Comparison of ENCODE assay signal across 11 cellular contexts in the genomic region with DNA sequence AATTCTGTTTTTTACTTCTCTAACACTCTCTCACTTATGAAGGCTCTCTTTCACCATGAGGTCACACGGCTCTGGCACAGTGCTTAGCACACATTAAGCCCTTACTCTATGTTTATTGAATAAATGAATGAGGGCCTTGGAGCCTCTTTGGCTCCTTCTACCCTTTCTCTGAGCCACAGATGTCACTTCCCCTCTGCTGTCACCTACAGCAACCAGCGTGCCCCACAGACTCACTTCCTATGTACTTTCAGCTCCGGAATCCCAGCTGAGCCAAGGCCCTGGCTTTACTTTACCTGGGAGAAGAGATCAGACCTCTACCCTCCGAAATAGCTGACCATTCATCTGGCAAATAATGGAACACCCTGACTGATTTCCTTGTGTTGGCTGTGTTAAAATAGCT. TPM values are rescaled to one million over a fixed set of nuclear protein-coding genes. Genes with fewer than 3 reads are reported as not detected.
DNase-seq lines count a peak whose midpoint lies in the region; ATAC-seq and TF ChIP-seq lines count a peak whose summit lies in the region.
"Had no signal": no experiment of that assay in that cellular context is flagged by ENCODE, and none has a peak within 500 bp of the region (broad histone marks: within the 10 kb centered on the region; RNA-seq: fewer than 3 reads in every experiment).

No MANE protein-coding gene starts in this region.

- no peaks in the 10 kb centered on the region for H3K9me3 ChIP-seq in spleen
- H3K9me3 ChIP-seq: thoracic aorta had no signal

- intact Hi-C loops in activated T-helper 2 cell treated with anti-CD3 and anti-CD28 coated beads, Interferon-gamma antibody, Interleukin-2, Interleukin-4, amounts not matched to agents 10 μg/mL and 5 μg/mL and 100 μg/mL, durations not matched to agents 14 hours and 24 hours and 36 hours (cut with micrococcal nuclease) = loop anchor here (5.0 kb wide), 2 partner anchors 443 to 523 kb away; partner anchors contain the start of genes SWT1 and TRMT1L
- intact Hi-C loops in spleen (cut with DNase I; ENCODE audit: low total_unique reads) = no loop called here

- no peaks in the 10 kb centered on the region for H3K36me3 ChIP-seq in spleen
- H3K36me3 ChIP-seq: thoracic aorta had no signal

- ATAC-seq in activated CD8-positive, alpha-beta memory T cell treated with anti-CD3 and anti-CD28 coated beads, Interleukin-2, amount 10 ng/mL, durations not matched to agents 7 days and 5 days = peak; percentile 55

- CTCF ChIA-PET in activated CD8-positive, alpha-beta memory T cell treated with anti-CD3 and anti-CD28 coated beads, Interleukin-2, amount 10 ng/mL, durations not matched to agents 7 days and 5 days (lab: Charles Lee) = interaction anchor here (0.6 to 3.0 kb wide), 30 partner anchors 10 to 875 kb away, joined by 3 to 24 read pairs (median 4); partner anchors contain the start of genes IVNS1ABP, SWT1 and TRMT1L

- TF ChIP-seq CTCF in spleen (IDR thresholded peaks at IDR 0.05 in 8 of 11, conservative IDR thresholded peaks at IDR 0.05 in 3 of 11) = no peak

- peak overlapping the region; percentile 7 for H3K4me3 Mint-ChIP-seq in activated CD8-positive, alpha-beta memory T cell treated with anti-CD3 and anti-CD28 coated beads, Interleukin-2, amount 10 ng/mL, durations not matched to agents 7 days and 5 days
- peak overlapping the region in 1 of 4 donors; percentile 68 for H3K4me3 Mint-ChIP-seq in IgD-negative memory B cell
- no peak overlapping the region for H3K4me3 Mint-ChIP-seq in activated T-helper 2 cell treated with anti-CD3 and anti-CD28 coated beads, Interferon-gamma antibody, Interleukin-2, Interleukin-4, amounts not matched to agents 10 μg/mL and 5 μg/mL and 100 μg/mL, durations not matched to agents 14 hours and 24 hours and 36 hours (ENCODE audit: low read depth)
- H3K4me3 Mint-ChIP-seq: mesothelial cell of epicardium had no signal

- 30 to 46% (median 37%) methylated on average over 4 of the region's 4 CpGs for WGBS in spleen, 5 donors

- H3K4me1 ChIP-seq in spleen = peaks cover 12 to 42% (median 25%) of the 10 kb centered on the region in 6 donors

- peak overlapping the region; percentile 71 for H3K27ac Mint-ChIP-seq in activated CD8-positive, alpha-beta memory T cell treated with anti-CD3 and anti-CD28 coated beads, Interleukin-2, amount 10 ng/mL, durations not matched to agents 7 days and 5 days
- H3K27ac Mint-ChIP-seq in IgD-negative memory B cell = peak overlapping the region in 2 of 3 donors; percentile 9 to 14
- peak overlapping the region; percentile 44 for H3K27ac Mint-ChIP-seq in activated T-helper 2 cell treated with anti-CD3 and anti-CD28 coated beads, Interferon-gamma antibody, Interleukin-2, Interleukin-4, amounts not matched to agents 10 μg/mL and 5 μg/mL and 100 μg/mL, durations not matched to agents 14 hours and 24 hours and 36 hours
- H3K27ac Mint-ChIP-seq: mesothelial cell of epicardium had no signal

- H3K4me1 Mint-ChIP-seq in activated CD8-positive, alpha-beta memory T cell treated with anti-CD3 and anti-CD28 coated beads, Interleukin-2, amount 10 ng/mL, durations not matched to agents 7 days and 5 days = peaks cover 25% of the 10 kb centered on the region
- peaks cover 14 to 17% (median 15%) of the 10 kb centered on the region in 3 donors for H3K4me1 Mint-ChIP-seq in IgD-negative memory B cell
- H3K4me1 Mint-ChIP-seq in activated T-helper 2 cell treated with anti-CD3 and anti-CD28 coated beads, Interferon-gamma antibody, Interleukin-2, Interleukin-4, amounts not matched to agents 10 μg/mL and 5 μg/mL and 100 μg/mL, durations not matched to agents 14 hours and 24 hours and 36 hours (ENCODE audit: low read depth) = peaks cover 14% of the 10 kb centered on the region

- H3K9me3 Mint-ChIP-seq in activated CD8-positive, alpha-beta memory T cell treated with anti-CD3 and anti-CD28 coated beads, Interleukin-2, amount 10 ng/mL, durations not matched to agents 7 days and 5 days (ENCODE audit: low read depth) = no peaks in the 10 kb centered on the region
- no peaks in the 10 kb centered on the region for H3K9me3 Mint-ChIP-seq in IgD-negative memory B cell
- H3K9me3 Mint-ChIP-seq in activated T-helper 2 cell treated with anti-CD3 and anti-CD28 coated beads, Interferon-gamma antibody, Interleukin-2, Interleukin-4, amounts not matched to agents 10 μg/mL and 5 μg/mL and 100 μg/mL, durations not matched to agents 14 hours and 24 hours and 36 hours = no peaks in the 10 kb centered on the region
- H3K9me3 Mint-ChIP-seq: mesothelial cell of epicardium had no signal

- no peak for TF ChIP-seq POLR2A in spleen (IDR thresholded peaks at IDR 0.05)

- H3K27ac ChIP-seq in spleen = peak overlapping the region in 3 of 8 donors; percentile 37 to 64 (median 41)
- H3K27ac ChIP-seq: thoracic aorta had no signal

- H3K27me3 ChIP-seq in spleen (replicated peaks in 1 of 7) = no peaks in the 10 kb centered on the region

- H3K27me3 Mint-ChIP-seq in activated CD8-positive, alpha-beta memory T cell treated with anti-CD3 and anti-CD28 coated beads, Interleukin-2, amount 10 ng/mL, durations not matched to agents 7 days and 5 days = peaks cover 3% of the 10 kb centered on the region
- no peaks in the 10 kb centered on the region for H3K27me3 Mint-ChIP-seq in IgD-negative memory B cell
- H3K27me3 Mint-ChIP-seq in activated T-helper 2 cell treated with anti-CD3 and anti-CD28 coated beads, Interferon-gamma antibody, Interleukin-2, Interleukin-4, amounts not matched to agents 10 μg/mL and 5 μg/mL and 100 μg/mL, durations not matched to agents 14 hours and 24 hours and 36 hours (ENCODE audit: low read depth) = peaks cover 4% of the 10 kb centered on the region

- H3K4me3 ChIP-seq in spleen = no peak overlapping the region
- H3K4me3 ChIP-seq: thoracic aorta had no signal

- no peak for DNase-seq in activated CD8-positive, alpha-beta memory T cell treated with anti-CD3 and anti-CD28 coated beads, Interleukin-2, amount 10 ng/mL, durations not matched to agents 7 days and 5 days
- no peak for DNase-seq in activated CD8-positive, alpha-beta memory T cell treated with anti-CD3 and anti-CD28 coated beads, Interleukin-2, amount 50 U/mL, for 48 hours
- no peak for DNase-seq in activated T-helper 2 cell treated with anti-CD3 and anti-CD28 coated beads, Interferon-gamma antibody, Interleukin-2, Interleukin-4, amounts not matched to agents 10 μg/mL and 5 μg/mL and 100 μg/mL, durations not matched to agents 14 hours and 24 hours and 36 hours (ENCODE audit: low spot score)
- DNase-seq in spleen (peak; percentile 82), NCI-H2171 (lab: John Stamatoyannopoulos, UW) (no peak), NCI-H510A treated with DMSO at 0.1 percent for 48 hours (lab: John Stamatoyannopoulos, UW) (no peak), DMS153 (lab: John Stamatoyannopoulos, UW) (no peak)
- DNase-seq: activated CD4-positive, alpha-beta T cell treated with anti-CD3 and anti-CD28 coated beads, Interleukin-2, amount 50 U/mL, for 4 hours had no signal

- H3K36me3 Mint-ChIP-seq in activated CD8-positive, alpha-beta memory T cell treated with anti-CD3 and anti-CD28 coated beads, Interleukin-2, amount 10 ng/mL, durations not matched to agents 7 days and 5 days = peaks cover 2% of the 10 kb centered on the region
- H3K36me3 Mint-ChIP-seq in IgD-negative memory B cell = no peaks in the 10 kb centered on the region
- no peaks in the 10 kb centered on the region for H3K36me3 Mint-ChIP-seq in activated T-helper 2 cell treated with anti-CD3 and anti-CD28 coated beads, Interferon-gamma antibody, Interleukin-2, Interleukin-4, amounts not matched to agents 10 μg/mL and 5 μg/mL and 100 μg/mL, durations not matched to agents 14 hours and 24 hours and 36 hours (ENCODE audit: low read depth)
- H3K36me3 Mint-ChIP-seq: mesothelial cell of epicardium had no signal

RNA-seq across cellular contexts. Expression of gene HMCN1, which starts 53.7 kb away (rescaled TPM):
- under 1 TPM; 0.06 to 0.28 TPM for total RNA-seq in activated CD8-positive, alpha-beta memory T cell treated with anti-CD3 and anti-CD28 coated beads, Interleukin-2, amount 10 ng/mL, durations not matched to agents 7 days and 5 days
- polyA plus RNA-seq in IgD-negative memory B cell (not detected), spleen (1 to 10 TPM; 1.2 to 4.2 (median 3.0) TPM)
- total RNA-seq in activated T-helper 2 cell treated with anti-CD3 and anti-CD28 coated beads, Interferon-gamma antibody, Interleukin-2, Interleukin-4, amounts not matched to agents 10 μg/mL and 5 μg/mL and 100 μg/mL, durations not matched to agents 14 hours and 24 hours and 36 hours = 0.18 and 0.28 TPM in 2 replicates
- total RNA-seq in spleen = 10 to 100 TPM; 16.8 to 28.8 (median 21.2) TPM

Comparison
In these comparisons a context has a peak if more than half of its experiments do, and no peak if none do; other contexts are left out.
1. H3K27ac Mint-ChIP-seq: peak in every context shown above with its lines; median percentile 71 in activated CD8-positive, alpha-beta memory T cell treated with anti-CD3 and anti-CD28 coated beads, Interleukin-2, amount 10 ng/mL, durations not matched to agents 7 days and 5 days; 44 in activated T-helper 2 cell treated with anti-CD3 and anti-CD28 coated beads, Interferon-gamma antibody, Interleukin-2, Interleukin-4, amounts not matched to agents 10 μg/mL and 5 μg/mL and 100 μg/mL, durations not matched to agents 14 hours and 24 hours and 36 hours; 12 in IgD-negative memory B cell.
2. RNA of gene HMCN1, which starts 53.7 kb away (total RNA-seq): 16.8 to 28.8 TPM in spleen; 0.06 to 0.28 TPM in activated CD8-positive, alpha-beta memory T cell treated with anti-CD3 and anti-CD28 coated beads, Interleukin-2, amount 10 ng/mL, durations not matched to agents 7 days and 5 days and 0.18 to 0.28 TPM in activated T-helper 2 cell treated with anti-CD3 and anti-CD28 coated beads, Interferon-gamma antibody, Interleukin-2, Interleukin-4, amounts not matched to agents 10 μg/mL and 5 μg/mL and 100 μg/mL, durations not matched to agents 14 hours and 24 hours and 36 hours; every median in the first group is over 10 times any median in the second.